ENCODE assay signal across 1 cellular context in the genomic region with DNA sequence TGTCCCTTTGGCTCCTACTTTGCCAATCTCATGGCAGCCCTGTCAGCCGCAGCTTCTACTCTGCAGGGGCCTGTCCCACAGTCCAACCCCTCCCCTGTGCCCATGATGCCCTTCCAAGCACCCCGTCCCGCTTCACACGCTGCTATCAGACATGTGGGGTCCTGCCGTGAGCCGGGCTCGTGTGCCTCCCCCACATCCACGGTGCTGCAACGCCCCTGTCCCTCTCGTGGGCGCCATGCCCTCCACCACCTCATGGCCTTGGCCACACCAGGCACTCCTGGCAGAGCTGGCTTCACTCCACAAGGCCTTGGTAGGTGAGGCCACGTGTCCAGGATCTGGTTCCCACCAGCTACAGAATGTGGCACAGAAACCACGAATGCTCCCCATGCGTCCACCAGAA.
TF ChIP-seq lines count a peak whose summit lies in the region.

No MANE protein-coding gene starts in this region.

TF ChIP-seq in IMR-90, 13 proteins besides CTCF, POLR2A, EP300 and RAD21:
- TF ChIP-seq RFX5 (IDR thresholded peaks at IDR 0.05; ENCODE audit: low read depth, low read length), result no peak
- TF ChIP-seq FOS (IDR thresholded peaks at IDR 0.05; ENCODE audit: low read depth, low read length), result no peak
- TF ChIP-seq USF2 (IDR thresholded peaks at IDR 0.05; ENCODE audit: low read depth, low read length), result no peak
- no peak for TF ChIP-seq NFE2L2 (IDR thresholded peaks at IDR 0.05; ENCODE audit: low read depth, low read length)
- TF ChIP-seq MAFK (IDR thresholded peaks at IDR 0.05; ENCODE audit: low read depth, low read length), result no peak
- no peak for TF ChIP-seq CHD1 (IDR thresholded peaks at IDR 0.05; ENCODE audit: low read depth, low read length)
- no peak for TF ChIP-seq SMC3 (IDR thresholded peaks at IDR 0.05; ENCODE audit: low read depth, low read length)
- TF ChIP-seq RCOR1 (IDR thresholded peaks at IDR 0.05; ENCODE audit: insufficient replicate concordance, low read length), result no peak
- no peak for TF ChIP-seq BHLHE40 (IDR thresholded peaks at IDR 0.05; ENCODE audit: low read depth, low read length)
- TF ChIP-seq, protein P1, sequence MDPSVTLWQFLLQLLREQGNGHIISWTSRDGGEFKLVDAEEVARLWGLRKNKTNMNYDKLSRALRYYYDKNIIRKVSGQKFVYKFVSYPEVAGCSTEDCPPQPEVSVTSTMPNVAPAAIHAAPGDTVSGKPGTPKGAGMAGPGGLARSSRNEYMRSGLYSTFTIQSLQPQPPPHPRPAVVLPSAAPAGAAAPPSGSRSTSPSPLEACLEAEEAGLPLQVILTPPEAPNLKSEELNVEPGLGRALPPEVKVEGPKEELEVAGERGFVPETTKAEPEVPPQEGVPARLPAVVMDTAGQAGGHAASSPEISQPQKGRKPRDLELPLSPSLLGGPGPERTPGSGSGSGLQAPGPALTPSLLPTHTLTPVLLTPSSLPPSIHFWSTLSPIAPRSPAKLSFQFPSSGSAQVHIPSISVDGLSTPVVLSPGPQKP (IDR thresholded peaks at IDR 0.05; ENCODE audit: borderline replicate concordance, low read depth, low read length), result no peak
- no peak for TF ChIP-seq MXI1 (IDR thresholded peaks at IDR 0.05; ENCODE audit: borderline replicate concordance, low read depth, low read length)
